In the genomic region with DNA sequence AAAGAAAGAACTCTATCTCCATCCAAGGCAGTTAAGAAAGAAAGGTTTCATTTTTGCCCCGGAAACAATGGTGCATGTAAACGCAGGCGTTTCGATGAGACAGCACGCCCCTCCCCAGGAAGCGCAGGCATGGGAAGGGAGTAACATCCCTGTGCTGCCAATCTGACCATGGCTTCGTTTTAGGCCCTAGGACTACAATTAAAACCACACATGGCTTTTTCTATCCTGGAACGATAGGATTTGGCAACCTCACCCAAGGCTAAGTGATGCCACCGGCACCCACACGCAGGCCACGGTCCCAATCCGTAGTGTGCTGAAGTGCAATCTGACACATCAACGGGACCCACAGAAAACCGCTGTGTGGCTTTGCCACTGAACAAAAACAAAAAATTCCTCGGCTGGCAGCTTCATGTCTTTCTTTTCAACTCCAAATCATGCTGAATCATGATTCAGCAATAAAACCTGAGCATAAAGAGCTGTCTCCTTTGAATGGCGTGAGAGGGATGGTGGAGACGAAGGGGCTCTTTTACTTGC, we compare ENCODE assay signal across 8 cellular contexts. TPM values are rescaled to one million over a fixed set of nuclear protein-coding genes. Genes with fewer than 3 reads are reported as not detected.
DNase-seq lines count a peak whose midpoint lies in the region; ATAC-seq and TF ChIP-seq lines count a peak whose summit lies in the region.

No MANE protein-coding gene starts in this region.

- H3K27ac ChIP-seq in AG04450 (ENCODE audit: low read depth, low read length): peak overlapping the region; percentile 89
- H3K27ac ChIP-seq in naive thymus-derived CD4-positive, alpha-beta T cell (ENCODE audit: low read depth, low read length): peak overlapping the region; percentile 55

- H3K4me1 ChIP-seq in naive thymus-derived CD4-positive, alpha-beta T cell (ENCODE audit: control insufficient read depth in 2 of 2, insufficient read depth in 2 of 2, low read length in 2 of 2): peaks cover 30 to 73% of the 10 kb centered on the region in 2 donors

- POLR2A ChIA-PET in AG04450 (lab: Yijun Ruan, JAX): interaction anchor here (0.8 to 3.5 kb wide), 3 partner anchors 18 to 126 kb away, joined by 3 to 10 read pairs (median 4); no protein-coding TSS in a partner anchor
- POLR2A ChIA-PET in naive thymus-derived CD4-positive, alpha-beta T cell (lab: Charles Lee): interaction anchor here (0.8 to 7.1 kb wide), 5 partner anchors 7 to 49 kb away, joined by 4 to 89 read pairs (median 13); partner anchors contain the start of genes NDUFA11, RANBP3 and VMAC
- POLR2A ChIA-PET in GM10248 (lab: Yijun Ruan, JAX): no interaction called here

- H3K36me3 Mint-ChIP-seq in naive thymus-derived CD4-positive, alpha-beta T cell: peaks cover 0 to 11% (median 0%) of the 10 kb centered on the region in 5 donors

- in situ Hi-C loops in astrocyte of the spinal cord (cut with HindIII; ENCODE audit: low sequenced_read_pairs): no loop called here

- H3K36me3 ChIP-seq in naive thymus-derived CD4-positive, alpha-beta T cell (ENCODE audit: control insufficient read depth in 2 of 3, insufficient read depth in 3 of 3, low read length in 3 of 3): no peaks in the 10 kb centered on the region

- peaks cover 0 to 6% (median 0%) of the 10 kb centered on the region in 11 donors for H3K9me3 Mint-ChIP-seq in naive thymus-derived CD4-positive, alpha-beta T cell

- no peaks in the 10 kb centered on the region for H3K27me3 ChIP-seq in AG04450 (ENCODE audit: control insufficient read depth, insufficient read depth, low read length)
- no peaks in the 10 kb centered on the region for H3K27me3 ChIP-seq in naive thymus-derived CD4-positive, alpha-beta T cell (ENCODE audit: control insufficient read depth in 2 of 2, insufficient read depth in 2 of 2, low read length in 2 of 2)

- H3K27ac Mint-ChIP-seq in naive thymus-derived CD4-positive, alpha-beta T cell: peak overlapping the region; percentile 45 to 97 (median 89)

- DNase-seq in AG04450 (ENCODE audit: low read depth, low spot score): no peak
- DNase-seq in OCI-M1 (lab: John Stamatoyannopoulos, UW): peak; percentile 42
- peak; percentile 43 for DNase-seq in astrocyte of the spinal cord (ENCODE audit: low read depth, low spot score)
- DNase-seq in naive thymus-derived CD4-positive, alpha-beta T cell: peak in 8 of 9 donors; percentile 16 to 37 (median 32)
- no peak for DNase-seq in GM10248 (ENCODE audit: extremely low spot score)
- no peak for DNase-seq in NAMALWA (ENCODE audit: low spot score)

- H3K4me3 ChIP-seq in AG04450 (ENCODE audit: low read depth, low read length): no peak overlapping the region
- no peak overlapping the region for H3K4me3 ChIP-seq in astrocyte of the spinal cord (ENCODE audit: low read depth, low read length)
- H3K4me3 ChIP-seq in naive thymus-derived CD4-positive, alpha-beta T cell (ENCODE audit: low read length): peak overlapping the region; percentile 17

- peaks cover 67 to 99% (median 92%) of the 10 kb centered on the region in 7 donors for H3K4me1 Mint-ChIP-seq in naive thymus-derived CD4-positive, alpha-beta T cell

- CTCF ChIA-PET in AG04450 (lab: Charles Lee): interaction anchor here (0.9 to 12.8 kb wide), 2 partner anchors 13 to 267 kb away, joined by 5 to 72 read pairs; no protein-coding TSS in a partner anchor
- CTCF ChIA-PET in naive thymus-derived CD4-positive, alpha-beta T cell (lab: Charles Lee): interaction anchor here (0.8 kb wide), 1 partner anchor 14 kb away, joined by 3 read pairs; no protein-coding TSS in a partner anchor
- CTCF ChIA-PET in GM10248 (lab: Yijun Ruan, JAX): interaction anchor here (1.8 to 12.0 kb wide), 3 partner anchors 10 to 69 kb away, joined by 5 to 88 read pairs (median 20); no protein-coding TSS in a partner anchor

- peak; percentile 45 for ATAC-seq in naive thymus-derived CD4-positive, alpha-beta T cell
- ATAC-seq in GM21723 (IDR thresholded peaks at IDR 0.05; ENCODE audit: unreplicated experiment): no peak
- no peak for ATAC-seq in GM21717 (IDR thresholded peaks at IDR 0.05; ENCODE audit: unreplicated experiment)

- intact Hi-C loops in naive thymus-derived CD4-positive, alpha-beta T cell (cut with micrococcal nuclease): loop anchor here (1.0 to 2.0 kb wide), 2 partner anchors 9 to 49 kb away; partner anchors contain the start of gene VMAC (in 1 of the 2)

- H3K27me3 Mint-ChIP-seq in naive thymus-derived CD4-positive, alpha-beta T cell: no peaks in the 10 kb centered on the region

- H3K4me3 Mint-ChIP-seq in naive thymus-derived CD4-positive, alpha-beta T cell: peak overlapping the region; percentile 47 to 81 (median 74)

- H3K9me3 ChIP-seq in AG04450 (ENCODE audit: control insufficient read depth, insufficient read depth, low read length): no peaks in the 10 kb centered on the region
- H3K9me3 ChIP-seq in naive thymus-derived CD4-positive, alpha-beta T cell (ENCODE audit: control insufficient read depth in 2 of 3, low read length in 3 of 3): no peaks in the 10 kb centered on the region

- TF ChIP-seq CTCF in AG04450 (IDR thresholded peaks at IDR 0.05; ENCODE audit: low read depth, low read length) (no peak), astrocyte of the spinal cord (IDR thresholded peaks at IDR 0.05; ENCODE audit: low read depth, low read length) (no peak), GM10248 (IDR thresholded peaks at IDR 0.05; ENCODE audit: control extremely low read depth, extremely low read depth, low read depth, missing control alignments) (no peak)

RNA-seq across cellular contexts. Expression of gene RANBP3, which starts 24.2 kb away (rescaled TPM):
- 62.6 and 81.9 TPM in 2 replicates for polyA plus RNA-seq in AG04450 (2011; rRNA removed)
- polyA minus RNA-seq in AG04450 (2011; rRNA and poly(A)+ RNA removed): 45.8 and 76.4 TPM in 2 replicates
- total RNA-seq in naive thymus-derived CD4-positive, alpha-beta T cell: 100 to 1,000 TPM in 1 of 5 experiments, 10 to 100 TPM in 4; 88.3 to 104 (median 94.0) TPM
- polyA plus RNA-seq in naive thymus-derived CD4-positive, alpha-beta T cell: 10 to 100 TPM in 1 of 2 donors, 1 to 10 TPM in 1; 7.0 to 12.4 TPM

RNA-seq across cellular contexts. Expression of gene CAPS, which starts 39.7 kb away (rescaled TPM):
- polyA plus RNA-seq in AG04450 (2011; rRNA removed): 2.7 and 2.8 TPM in 2 replicates
- polyA minus RNA-seq in AG04450 (2011; rRNA and poly(A)+ RNA removed): 0.83 and 1.2 TPM in 2 replicates
- total RNA-seq in naive thymus-derived CD4-positive, alpha-beta T cell: 10 to 100 TPM; 22.1 to 80.6 (median 58.5) TPM
- 1 to 10 TPM; 1.6 to 4.1 TPM for polyA plus RNA-seq in naive thymus-derived CD4-positive, alpha-beta T cell

RNA-seq across cellular contexts. Expression of gene VMAC, which starts 49.1 kb away (rescaled TPM):
- 2.5 and 2.6 TPM in 2 replicates for polyA plus RNA-seq in AG04450 (2011; rRNA removed)
- 2.1 TPM in 2 replicates for polyA minus RNA-seq in AG04450 (2011; rRNA and poly(A)+ RNA removed)
- total RNA-seq in naive thymus-derived CD4-positive, alpha-beta T cell: 10 to 100 TPM; 13.1 to 39.4 (median 27.8) TPM
- 1 to 10 TPM; 6.3 to 7.0 TPM for polyA plus RNA-seq in naive thymus-derived CD4-positive, alpha-beta T cell

RNA-seq across cellular contexts. Expression of gene NDUFA11, which starts 50.2 kb away (rescaled TPM):
- polyA plus RNA-seq in AG04450 (2011; rRNA removed): 168 and 272 TPM in 2 replicates
- polyA minus RNA-seq in AG04450 (2011; rRNA and poly(A)+ RNA removed): 14.4 and 26.5 TPM in 2 replicates
- total RNA-seq in naive thymus-derived CD4-positive, alpha-beta T cell: 100 to 1,000 TPM; 108 to 241 (median 135) TPM
- 100 to 1,000 TPM; 381 to 415 TPM for polyA plus RNA-seq in naive thymus-derived CD4-positive, alpha-beta T cell

Comparison
In these comparisons a context has a peak if more than half of its experiments do, and no peak if none do; other contexts are left out.
1. DNase-seq: peak in OCI-M1 (single experiment), astrocyte of the spinal cord (single experiment) and naive thymus-derived CD4-positive, alpha-beta T cell (8 of 9); none in AG04450 (single experiment), GM10248 (single experiment) and NAMALWA (single experiment).